ENCODE assay signal across 8 cellular contexts in the genomic region with DNA sequence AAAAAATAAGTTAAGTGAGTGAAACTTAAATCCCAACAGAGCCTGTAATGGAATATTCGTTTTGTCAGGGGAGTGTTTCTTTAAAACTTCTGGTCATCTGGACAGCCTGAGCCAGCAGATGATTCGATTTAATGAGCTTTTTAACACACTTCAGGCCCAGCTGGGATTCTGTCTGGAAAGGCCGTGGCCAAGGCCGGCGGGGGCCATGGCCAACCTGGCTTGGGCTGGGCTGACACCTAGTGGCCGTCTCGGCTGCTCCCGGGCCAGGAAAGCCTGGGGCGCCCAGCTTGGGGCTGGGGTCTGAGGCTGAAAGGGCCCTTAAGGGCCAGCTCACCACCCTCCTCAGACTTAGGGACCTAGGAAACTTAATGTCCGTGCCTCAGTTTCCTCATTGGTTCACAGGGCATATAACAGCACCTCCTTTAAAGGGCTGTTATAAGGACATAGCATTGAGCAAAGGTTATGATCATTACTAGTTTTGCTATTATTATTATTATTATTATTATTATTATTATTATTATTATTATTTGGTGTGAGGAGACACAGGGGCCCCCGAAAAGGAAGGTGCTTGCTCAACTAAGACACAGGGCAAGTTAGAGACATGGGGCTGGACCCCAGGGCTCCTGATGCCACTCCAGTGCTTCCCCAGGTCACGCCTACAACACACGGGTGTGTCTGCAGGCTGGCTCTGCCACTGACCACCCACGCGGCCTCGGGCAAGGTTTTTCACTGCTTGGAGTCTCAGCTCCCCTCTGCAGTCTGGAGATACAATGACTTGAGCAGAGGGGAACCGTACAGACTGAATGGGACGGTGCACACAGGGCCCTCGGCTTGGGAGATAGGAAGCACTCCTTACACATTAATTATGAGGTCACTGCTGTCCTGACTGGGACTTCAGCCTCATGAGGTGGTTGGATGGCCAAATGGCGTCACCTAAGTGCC.
DNase-seq lines count a peak whose midpoint lies in the region; ATAC-seq and TF ChIP-seq lines count a peak whose summit lies in the region.

No MANE protein-coding gene starts in this region.

- TF ChIP-seq POLR2A in breast epithelium (IDR thresholded peaks at IDR 0.05) (no peak), vagina (IDR thresholded peaks at IDR 0.05) (no peak)

- H3K27ac ChIP-seq in breast epithelium (peak overlapping the region; percentile 26 to 33), vagina (no peak overlapping the region)

- peak; percentile 87 for DNase-seq in DMS 273 (lab: John Stamatoyannopoulos, UW; ENCODE audit: unreplicated experiment)
- DNase-seq in NCI-H1105 treated with DMSO at 0.1 percent for 48 hours (lab: John Stamatoyannopoulos, UW), result peak; percentile 31
- no peak for DNase-seq in breast epithelium (ENCODE audit: low spot score in 2 of 2)
- peak; percentile 81 for DNase-seq in left kidney (ENCODE audit: low read depth, low spot score)
- no peak for DNase-seq in vagina (ENCODE audit: extremely low spot score in 2 of 2)
- DNase-seq in Kasumi-1 (lab: John Stamatoyannopoulos, UW), result no peak

- ATAC-seq in HG03571 (IDR thresholded peaks at IDR 0.05; ENCODE audit: unreplicated experiment), result no peak
- ATAC-seq in HG03196 (IDR thresholded peaks at IDR 0.05; ENCODE audit: unreplicated experiment), result no peak

- intact Hi-C loops in breast epithelium (cut with DNase I; ENCODE audit: low total_unique reads), result no loop called here
- intact Hi-C loops in vagina (cut with DNase I), result no loop called here

- H3K9me3 ChIP-seq in breast epithelium (peaks cover 0 to 7% of the 10 kb centered on the region in 2 donors), vagina (no peaks in the 10 kb centered on the region)

- TF ChIP-seq CTCF in breast epithelium (IDR thresholded peaks at IDR 0.05), result peak; percentile 46 to 83 (median 80)
- peak; percentile 27 to 67 (median 55) for TF ChIP-seq CTCF in vagina (IDR thresholded peaks at IDR 0.05)

- H3K4me1 ChIP-seq in breast epithelium, result no peaks in the 10 kb centered on the region
- no peaks in the 10 kb centered on the region for H3K4me1 ChIP-seq in vagina

- H3K4me3 ChIP-seq in breast epithelium, result no peak overlapping the region
- no peak overlapping the region for H3K4me3 ChIP-seq in vagina

- H3K36me3 ChIP-seq in breast epithelium (no peaks in the 10 kb centered on the region), vagina (peaks cover 0 to 43% of the 10 kb centered on the region in 2 donors)

- no peaks in the 10 kb centered on the region for H3K27me3 ChIP-seq in breast epithelium
- no peaks in the 10 kb centered on the region for H3K27me3 ChIP-seq in vagina

Comparison
In these comparisons a context has a peak if more than half of its experiments do, and no peak if none do; other contexts are left out.
1. DNase-seq: peak in DMS 273 (single experiment), NCI-H1105 treated with DMSO at 0.1 percent for 48 hours (single experiment) and left kidney (single experiment); none in breast epithelium (0 of 2), vagina (0 of 2) and Kasumi-1 (0 of 2).